1 cellular context compared by ENCODE assay signal in genomic region chr1:23798662-23799142, GRCh38.
TF ChIP-seq lines count a peak whose summit lies in the region.

No MANE protein-coding gene starts in this region.

TF ChIP-seq in H1, 55 proteins besides CTCF, POLR2A, EP300 and RAD21:
- TF ChIP-seq RNF2 (IDR thresholded peaks at IDR 0.05; ENCODE audit: borderline replicate concordance, low read depth, low read length, missing control alignments, poor library complexity, severe bottlenecking) (no peak), KDM5A (IDR thresholded peaks at IDR 0.05; ENCODE audit: low read length) (no peak), CREB1 (IDR thresholded peaks at IDR 0.05) (peak; percentile 14; the same call in 1 of the 2 replicates), RBBP5 (IDR thresholded peaks at IDR 0.05; ENCODE audit: borderline replicate concordance, low read depth, low read length) (no peak), SIN3A (conservative IDR thresholded peaks at IDR 0.05 in 1 of 2, IDR thresholded peaks at IDR 0.05 in 1 of 2; ENCODE audit: low read depth in 1 of 2, low read length in 2 of 2) (0 out of 4 replicates have a peak, but pooled peaks of 1 of the 2 experiments have one; percentile 11), EGR1 (IDR thresholded peaks at IDR 0.05; ENCODE audit: borderline replicate concordance, low read depth, low read length) (no peak), SUZ12 (IDR thresholded peaks at IDR 0.05; ENCODE audit: low read length) (no peak), KDM4A (IDR thresholded peaks at IDR 0.05; ENCODE audit: low read depth, low read length, severe bottlenecking) (peak; percentile 3), CEBPB (IDR thresholded peaks at IDR 0.05; ENCODE audit: low read depth, low read length) (no peak)
TF ChIP-seq in H1: peak in this region for 3.
